ENCODE assay signal across 24 cellular contexts in the genomic region with DNA sequence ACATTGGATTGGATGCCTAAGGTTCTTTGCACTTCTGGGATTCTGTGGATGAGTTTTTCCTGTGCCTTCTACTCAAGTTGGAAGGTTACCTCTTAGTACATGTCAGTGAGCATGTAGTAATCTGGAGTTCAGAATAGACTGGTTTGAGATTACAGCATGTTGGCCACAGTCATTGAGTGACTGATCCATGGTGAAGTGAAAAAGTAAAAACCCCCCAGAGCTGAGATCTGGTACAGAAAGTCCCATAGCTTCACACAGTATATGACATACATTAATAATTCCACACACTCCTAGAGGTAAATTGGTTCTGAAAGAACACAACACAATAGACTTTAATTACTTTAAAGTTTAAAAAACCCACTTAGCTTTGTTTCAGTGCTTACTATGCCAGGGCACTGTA. TPM values are rescaled to one million over a fixed set of nuclear protein-coding genes. Genes with fewer than 3 reads are reported as not detected.
A peak's percentile ranks its signal among the peaks of the same experiment; 100 is the strongest.
DNase-seq lines count a peak whose midpoint lies in the region; ATAC-seq, FAIRE-seq and TF ChIP-seq lines count a peak whose summit lies in the region.
"Had no signal": no experiment of that assay in that cellular context is flagged by ENCODE, and none has a peak within 500 bp of the region (broad histone marks: within the 10 kb centered on the region; RNA-seq: fewer than 3 reads in every experiment).

No MANE protein-coding gene starts in this region.

- H3K9me3 ChIP-seq in transverse colon (peaks cover 3 to 5% of the 10 kb centered on the region in 2 donors), upper lobe of left lung (no peaks in the 10 kb centered on the region)

- peak; percentile 57 for DNase-seq in GM13976 (ENCODE audit: low spot score)
- no peak for DNase-seq in germinal center (ENCODE audit: low spot score)
- no peak for DNase-seq in frontal cortex (ENCODE audit: low spot score in 2 of 2)
- DNase-seq in transverse colon: no peak
- DNase-seq in upper lobe of left lung: no peak
- DNase-seq: activated naive CD4-positive, alpha-beta T cell treated with anti-CD3 and anti-CD28 coated beads, Interleukin-2, amount 10 ng/mL, durations not matched to agents 7 days and 5 days; CD8-positive, alpha-beta memory T cell; DND-41; HCEC 1CT; heart left ventricle; MM.1S; naive thymus-derived CD4-positive, alpha-beta T cell; NCI-H1694; NCI-H226; NK-92 treated with Interleukin-12 subunit alpha and Interleukin-12 subunit beta, amount 100 ng/mL, for 24 hours; stimulated activated CD4-positive, alpha-beta T cell treated with anti-CD3 and anti-CD28 coated beads, Interleukin-1b, Interleukin-23, amount 100 ng/mL, for 48 hours; substantia nigra had no signal

- TF ChIP-seq POLR2A in transverse colon (IDR thresholded peaks at IDR 0.05) (no peak), upper lobe of left lung (IDR thresholded peaks at IDR 0.05) (no peak)

- no peaks in the 10 kb centered on the region for H3K36me3 ChIP-seq in transverse colon
- H3K36me3 ChIP-seq in upper lobe of left lung: no peaks in the 10 kb centered on the region
- H3K36me3 ChIP-seq: heart left ventricle had no signal

- TF ChIP-seq EP300 in transverse colon (IDR thresholded peaks at IDR 0.05; ENCODE audit: low read depth): no peak
- no peak for TF ChIP-seq EP300 in upper lobe of left lung (IDR thresholded peaks at IDR 0.05)

- H3K4me3 ChIP-seq in transverse colon: no peak overlapping the region
- H3K4me3 ChIP-seq in upper lobe of left lung: no peak overlapping the region
- H3K4me3 ChIP-seq: heart left ventricle had no signal

- ATAC-seq in GM19023 (IDR thresholded peaks at IDR 0.05; ENCODE audit: unreplicated experiment): peak; percentile 69
- peak; percentile 58 for ATAC-seq in HG02642 (IDR thresholded peaks at IDR 0.05; ENCODE audit: poor library complexity, unreplicated experiment)
- ATAC-seq in HG03432 (IDR thresholded peaks at IDR 0.05; ENCODE audit: unreplicated experiment): peak; percentile 74
- no peak for ATAC-seq in upper lobe of left lung (ENCODE audit: low FRiP score in 2 of 2)
- ATAC-seq: heart left ventricle; naive thymus-derived CD4-positive, alpha-beta T cell had no signal

- intact Hi-C loops in transverse colon (cut with DNase I; ENCODE audit: low total_unique reads): no loop called here

- no peak for FAIRE-seq in frontal cortex (lab: Jason Lieb, UNC)
- FAIRE-seq: astrocyte, islet of Langerhans had no signal

- H3K27me3 ChIP-seq in transverse colon (no peaks in the 10 kb centered on the region), upper lobe of left lung (no peaks in the 10 kb centered on the region)

- H3K4me1 ChIP-seq in transverse colon: no peaks in the 10 kb centered on the region
- H3K4me1 ChIP-seq in upper lobe of left lung: no peaks in the 10 kb centered on the region
- H3K4me1 ChIP-seq: heart left ventricle, parathyroid adenoma had no signal

- in situ Hi-C loops in GM13976 (cut with MboI; ENCODE audit: low sequenced_read_pairs, unreplicated experiment): no loop called here
- in situ Hi-C loops in transverse colon (cut with MboI; ENCODE audit: low pct_ligation_motif_present in 1 of 4, low pct_unique_long_range_greater_than_20kb in 1 of 4, low sequenced_read_pairs in 3 of 4): no loop called here

- no peak overlapping the region for H3K27ac ChIP-seq in transverse colon
- H3K27ac ChIP-seq in upper lobe of left lung: no peak overlapping the region
- H3K27ac ChIP-seq: heart left ventricle, parathyroid adenoma, RWPE1 had no signal

- no peak for TF ChIP-seq CTCF in GM13976 (IDR thresholded peaks at IDR 0.05; ENCODE audit: borderline replicate concordance, control extremely low read depth, extremely low read depth, insufficient read depth, missing control alignments)
- TF ChIP-seq CTCF in transverse colon (IDR thresholded peaks at IDR 0.05): no peak
- TF ChIP-seq CTCF in upper lobe of left lung (IDR thresholded peaks at IDR 0.05): no peak

RNA-seq across cellular contexts. Expression of a gene that starts 11.9 kb away (rescaled TPM):
- 161 TPM for total RNA-seq in frontal cortex
- 100 to 1,000 TPM in 1 of 4 donors, 10 to 100 TPM in 3; 32.9 to 132 (median 58.8) TPM for total RNA-seq in transverse colon
- 100 to 1,000 TPM in 1 of 6 donors, 10 to 100 TPM in 5; 47.1 to 101 (median 64.6) TPM for total RNA-seq in upper lobe of left lung

RNA-seq across cellular contexts. Expression of a gene that starts 59.4 kb away (rescaled TPM):
- 4.1 TPM for total RNA-seq in frontal cortex
- total RNA-seq in transverse colon: 10 to 100 TPM in 1 of 4 donors, 1 to 10 TPM in 3; 2.6 to 26.6 (median 4.4) TPM
- total RNA-seq in upper lobe of left lung: 10 to 100 TPM in 3 of 6 donors, 1 to 10 TPM in 3; 4.9 to 19.5 (median 10.4) TPM

Comparison
In these comparisons a context has a peak if more than half of its experiments do, and no peak if none do; other contexts are left out.
1. ATAC-seq: peak in GM19023 (single experiment), HG02642 (single experiment) and HG03432 (single experiment); none in upper lobe of left lung (0 of 2).